ENCODE assay signal across 25 cellular contexts in the genomic region with DNA sequence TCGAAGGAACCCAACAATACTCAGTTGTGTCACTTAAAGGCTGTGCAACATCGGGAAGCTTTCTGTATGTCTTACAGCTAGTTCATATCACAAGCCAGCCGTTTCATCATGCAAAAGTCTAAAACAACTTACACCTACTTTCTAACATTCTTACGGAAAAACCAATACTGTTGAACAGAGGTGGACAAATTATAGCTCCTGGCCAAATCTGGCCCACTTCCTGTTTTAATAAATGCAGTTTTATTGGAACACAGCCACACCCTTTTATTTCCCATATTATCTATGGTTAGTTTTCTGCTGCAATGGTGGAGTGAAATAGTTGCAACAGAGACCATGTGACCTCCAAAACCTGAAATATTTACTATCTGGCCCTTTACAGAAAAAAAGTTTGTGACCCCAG. TPM values are rescaled to one million over a fixed set of nuclear protein-coding genes. Genes with fewer than 3 reads are reported as not detected.
"Had no signal": no experiment of that assay in that cellular context is flagged by ENCODE, and none has a peak within 500 bp of the region (broad histone marks: within the 10 kb centered on the region; RNA-seq: fewer than 3 reads in every experiment).

No MANE protein-coding gene starts in this region.

- H3K27me3 ChIP-seq: ascending aorta, SJCRH30 had no signal

- DNase-seq: activated CD4-positive, alpha-beta T cell treated with anti-CD3 and anti-CD28 coated beads for 48 hours; activated CD4-positive, alpha-beta T cell treated with anti-CD3 and anti-CD28 coated beads, Interleukin-2, amount 50 U/mL, for 4 hours; activated CD4-positive, CD25-positive, alpha-beta regulatory T cell treated with anti-CD3 and anti-CD28 coated beads, Interleukin-2, amount 50 U/mL, for 72 hours; activated CD8-positive, alpha-beta memory T cell treated with anti-CD3 and anti-CD28 coated beads, Interleukin-2, amount 50 U/mL, for 48 hours; activated CD8-positive, alpha-beta T cell treated with anti-CD3 and anti-CD28 coated beads, Interleukin-2, amount 10 ng/mL, durations not matched to agents 7 days and 5 days; activated naive CD4-positive, alpha-beta T cell treated with anti-CD3 and anti-CD28 coated beads, Interleukin-2, amount 50 U/mL, for 16 hours; activated naive CD8-positive, alpha-beta T cell treated with anti-CD3 and anti-CD28 coated beads, Interleukin-2, amount 50 U/mL, for 24 hours; activated T-cell treated with anti-CD3 and anti-CD28 coated beads, Interleukin-2, amount 50 U/mL, for 1 hour; amniotic stem cell; NCI-H1105; NCI-H1436; NCI-H187; NCI-H2081; NCI-H446; NCI-H524; RPMI8226; SJCRH30; T-helper 17 cell; T-helper 9 cell had no signal

- H3K36me3 ChIP-seq: ascending aorta, SJCRH30 had no signal

- H3K9me3 ChIP-seq: ascending aorta, SJCRH30 had no signal

- H3K27ac ChIP-seq: ascending aorta, SJCRH30 had no signal

- H3K4me3 ChIP-seq: ascending aorta, SJCRH30 had no signal

- ATAC-seq: activated CD8-positive, alpha-beta T cell treated with anti-CD3 and anti-CD28 coated beads, Interleukin-2, amount 10 ng/mL, durations not matched to agents 7 days and 5 days; activated naive CD8-positive, alpha-beta T cell treated with anti-CD3 and anti-CD28 coated beads, Interleukin-2, amount 50 U/mL, for 24 hours; Panc1; Right ventricle myocardium inferior; SK-N-SH treated with all-trans-retinoic acid at 6 μM for 48 hours; T-helper 17 cell; WTC11 had no signal

- H3K4me1 ChIP-seq: ascending aorta, SJCRH30 had no signal

RNA-seq across cellular contexts. Expression of a gene that starts 46.6 kb away (rescaled TPM):
- total RNA-seq: ascending aorta, MCF 10A had no signal
